ENCODE assay signal across 7 cellular contexts in the genomic region with DNA sequence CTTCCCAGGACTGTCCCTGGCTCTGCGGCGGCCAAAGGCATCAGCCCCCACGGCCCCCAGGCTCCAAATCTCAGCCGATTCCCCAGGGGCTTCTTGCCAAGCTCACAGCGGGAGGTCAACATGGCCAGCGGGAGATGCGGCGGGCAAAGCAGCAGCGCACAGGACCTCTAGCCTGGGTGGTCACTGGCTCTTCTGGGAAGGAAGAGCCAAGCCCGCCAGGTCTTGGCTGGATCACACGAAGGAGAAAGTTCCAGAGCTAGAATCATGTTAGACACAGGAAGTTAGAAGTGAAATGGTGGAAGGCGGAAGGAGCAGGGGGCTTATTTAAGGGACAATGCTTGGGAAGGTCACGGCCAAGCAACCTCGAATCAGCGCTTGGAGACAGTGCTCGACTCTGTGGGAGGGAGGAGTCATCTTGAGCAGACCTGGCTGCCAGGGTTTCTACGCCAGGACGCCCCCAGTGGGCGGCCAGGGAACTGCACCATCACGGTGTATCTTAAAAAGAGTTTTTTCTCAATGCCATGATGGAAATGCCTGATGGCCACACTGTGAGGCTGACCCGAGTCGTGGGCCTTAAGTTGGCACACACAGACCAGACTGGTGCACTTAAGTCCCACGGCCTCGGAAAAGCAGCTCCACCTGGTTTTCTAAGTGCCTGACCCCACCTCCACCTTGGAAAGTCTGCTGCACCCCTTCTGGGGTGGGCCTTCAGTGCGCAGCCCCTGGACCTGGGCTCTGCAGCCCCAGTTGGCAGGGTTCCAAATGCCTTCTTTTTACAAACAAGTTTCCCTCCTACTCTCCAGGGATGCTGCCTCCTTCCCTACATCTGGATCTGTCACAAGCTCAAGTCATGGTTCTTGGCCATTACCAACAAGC. TPM values are rescaled to one million over a fixed set of nuclear protein-coding genes. Genes with fewer than 3 reads are reported as not detected.
DNase-seq lines count a peak whose midpoint lies in the region; ATAC-seq, FAIRE-seq and TF ChIP-seq lines count a peak whose summit lies in the region.

No MANE protein-coding gene starts in this region.

- intact Hi-C loops in left colon (cut with DNase I, micrococcal nuclease), result loop anchor here in 1 of 2 donors (5.0 kb wide), 1 partner anchor 311 kb away; no protein-coding TSS in a partner anchor

- peak; percentile 91 for FAIRE-seq in GM12891 (lab: Jason Lieb, UNC)

- DNase-seq in GM12891 (ENCODE audit: insufficient read length, low spot score) (peak; percentile 89), NCI-H146 (lab: John Stamatoyannopoulos, UW) (peak; percentile 33), left colon (peak; percentile 64 to 80)
- peak; percentile 64 to 67 for DNase-seq in activated CD4-positive, alpha-beta T cell treated with anti-CD3 and anti-CD28 coated beads for 24 hours (ENCODE audit: low read depth in 2 of 2)
- DNase-seq in central memory CD4-positive, alpha-beta T cell, result peak; percentile 56
- DNase-seq in stimulated activated CD4-positive, alpha-beta T cell treated with anti-CD3 and anti-CD28 coated beads, Interleukin-4, amount 100 ng/mL, for 24 hours, result peak; percentile 83

- TF ChIP-seq POLR2A in GM12891 (IDR thresholded peaks at IDR 0.05; ENCODE audit: low read depth, low read length), result no peak

- ATAC-seq in left colon (peak; percentile 59), GM18870 (IDR thresholded peaks at IDR 0.05; ENCODE audit: unreplicated experiment) (no peak)

TF ChIP-seq in GM12891, 5 proteins besides CTCF, POLR2A, EP300 and RAD21:
- no peak for TF ChIP-seq SPI1 (IDR thresholded peaks at IDR 0.05; ENCODE audit: low read depth, low read length)
- TF ChIP-seq POU2F2 (IDR thresholded peaks at IDR 0.05; ENCODE audit: low read depth, low read length), result no peak
- no peak for TF ChIP-seq PAX5 (IDR thresholded peaks at IDR 0.05; ENCODE audit: insufficient read depth, low read length, severe bottlenecking)
- TF ChIP-seq POLR2AphosphoS5 (IDR thresholded peaks at IDR 0.05; ENCODE audit: low read depth, low read length), result no peak
- no peak for TF ChIP-seq TAF1 (IDR thresholded peaks at IDR 0.05; ENCODE audit: low read depth, low read length)

RNA-seq across cellular contexts. Expression of a gene that starts 29.3 kb away (rescaled TPM):
- 6.2 TPM for polyA plus RNA-seq in GM12891 (2012; ENCODE audit: low read depth, missing spikeins)
- 10 to 100 TPM; 13.7 to 16.1 TPM for total RNA-seq in left colon

RNA-seq across cellular contexts. Expression of a gene that starts 29.5 kb away (rescaled TPM):
- 37.0 TPM for polyA plus RNA-seq in GM12891 (2012; ENCODE audit: low read depth, missing spikeins)
- total RNA-seq in left colon, result 100 to 1,000 TPM in 1 of 2 donors, 10 to 100 TPM in 1; 98.7 to 104 TPM

RNA-seq across cellular contexts. Expression of a gene that starts 52.9 kb away (rescaled TPM):
- polyA plus RNA-seq in GM12891 (2012; ENCODE audit: low read depth, missing spikeins), result 0.17 TPM
- total RNA-seq in left colon, result 10 to 100 TPM; 92.5 to 94.3 TPM

Comparison
In these comparisons a context has a peak if more than half of its experiments do, and no peak if none do; other contexts are left out.
1. DNase-seq: peak in every context shown above with its lines; median percentile 89 in GM12891; 83 in stimulated activated CD4-positive, alpha-beta T cell treated with anti-CD3 and anti-CD28 coated beads, Interleukin-4, amount 100 ng/mL, for 24 hours; 72 in left colon; 66 in activated CD4-positive, alpha-beta T cell treated with anti-CD3 and anti-CD28 coated beads for 24 hours; 56 in central memory CD4-positive, alpha-beta T cell; 33 in NCI-H146.